ENCODE assay signal across 1 cellular context in genomic region chr18:6929370-6930102, GRCh38.
TF ChIP-seq lines count a peak whose summit lies in the region.

No MANE protein-coding gene starts in this region.

TF ChIP-seq in HepG2, 621 proteins besides CTCF, POLR2A, EP300 and RAD21 (continued from another document):
- no peak for TF ChIP-seq RFX5 (IDR thresholded peaks at IDR 0.05; ENCODE audit: low read depth, low read length)
TF ChIP-seq in HepG2: peak in this region for 8.
